ENCODE assay signal across 8 cellular contexts in the genomic region with DNA sequence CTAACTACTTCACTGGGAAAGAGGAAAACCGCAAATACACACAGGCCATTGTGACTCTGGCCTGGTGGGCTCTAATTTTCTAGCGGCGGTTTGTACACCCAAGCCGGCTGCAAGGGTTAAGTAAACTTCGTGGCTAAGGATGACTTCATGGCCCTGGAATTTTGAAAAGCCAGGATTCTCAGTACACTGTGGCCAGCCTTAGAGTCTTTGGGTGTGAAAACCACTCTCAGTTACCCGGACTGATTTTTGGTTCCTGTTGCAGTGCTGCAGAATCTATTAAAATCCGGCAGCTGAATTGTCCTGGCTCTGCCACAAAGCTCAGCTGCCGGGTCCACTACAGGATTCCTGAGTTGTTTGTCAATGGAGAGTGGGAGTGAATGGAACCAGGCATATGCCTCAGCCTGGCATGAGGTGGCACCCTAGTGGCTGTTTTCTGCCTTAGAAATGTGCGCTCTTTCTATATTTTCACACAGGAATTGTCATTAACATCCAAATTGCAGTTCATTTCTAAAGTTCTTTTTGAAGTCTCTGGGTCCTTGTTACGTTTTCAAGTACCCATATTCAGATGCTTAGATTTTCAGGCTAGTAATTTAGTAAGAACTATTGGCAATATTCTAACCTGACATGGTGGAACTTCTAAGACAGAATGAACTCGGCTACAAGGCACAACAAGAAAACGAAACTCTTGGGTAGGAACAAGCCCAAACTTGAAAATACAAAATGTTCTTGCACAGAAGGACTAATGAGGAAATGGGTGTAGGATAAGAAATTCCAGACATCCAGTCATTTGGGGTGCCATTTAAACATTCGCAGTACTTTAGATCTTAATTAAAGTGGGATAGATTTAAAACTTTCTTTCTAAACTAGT.
DNase-seq lines count a peak whose midpoint lies in the region; ATAC-seq and TF ChIP-seq lines count a peak whose summit lies in the region.

No MANE protein-coding gene starts in this region.

- no peak for TF ChIP-seq POLR2A in esophagus squamous epithelium (IDR thresholded peaks at IDR 0.05)

- no peak for ATAC-seq in GM19395 (IDR thresholded peaks at IDR 0.05; ENCODE audit: unreplicated experiment)
- no peak for ATAC-seq in HG03196 (IDR thresholded peaks at IDR 0.05; ENCODE audit: unreplicated experiment)

- H3K27me3 ChIP-seq in Karpas-422 (ENCODE audit: low read length) (no peaks in the 10 kb centered on the region), esophagus squamous epithelium (no peaks in the 10 kb centered on the region), muscle layer of colon (ENCODE audit: control insufficient read depth in 1 of 2, insufficient read depth in 2 of 2, low read length in 2 of 2) (no peaks in the 10 kb centered on the region)

- peak overlapping the region; percentile 68 for H3K27ac Mint-ChIP-seq in Calu3 (ENCODE audit: unreplicated experiment)

- H3K4me3 Mint-ChIP-seq in Calu3 (ENCODE audit: low read depth, unreplicated experiment): peak overlapping the region; percentile 51

- peak; percentile 80 for DNase-seq in Calu3
- DNase-seq in Karpas-422: peak; percentile 45
- peak; percentile 84 to 87 for DNase-seq in SHP77 (lab: John Stamatoyannopoulos, UW)
- DNase-seq in esophagus squamous epithelium (lab: John Stamatoyannopoulos, UW): no peak
- no peak for DNase-seq in activated effector memory CD4-positive, alpha-beta T cell treated with anti-CD3 and anti-CD28 coated beads, Interleukin-2, amount 50 U/mL, for 16 hours

- H3K9me3 Mint-ChIP-seq in Calu3 (ENCODE audit: low read depth, unreplicated experiment): no peaks in the 10 kb centered on the region

- intact Hi-C loops in Calu3 (cut with micrococcal nuclease; ENCODE audit: unreplicated experiment) (loop anchor here (1.0 to 10.0 kb wide), 9 partner anchors 51 to 361 kb away; no protein-coding TSS in a partner anchor), esophagus squamous epithelium (cut with DNase I) (no loop called here)

- H3K36me3 ChIP-seq in Karpas-422 (ENCODE audit: insufficient read depth, low read length): no peaks in the 10 kb centered on the region
- H3K36me3 ChIP-seq in esophagus squamous epithelium: peaks cover 0 to 16% (median 0%) of the 10 kb centered on the region in 3 donors
- H3K36me3 ChIP-seq in muscle layer of colon (ENCODE audit: insufficient read depth, low read length): peaks cover 4% of the 10 kb centered on the region

- no peak overlapping the region for H3K4me2 ChIP-seq in Karpas-422 (ENCODE audit: low read depth, low read length, poor library complexity, severe bottlenecking)

- H2AFZ ChIP-seq in Karpas-422 (ENCODE audit: low read length): no peak overlapping the region

- no peaks in the 10 kb centered on the region for H3K79me2 ChIP-seq in Karpas-422 (ENCODE audit: low read length)

- H3K27me3 Mint-ChIP-seq in Calu3 (ENCODE audit: unreplicated experiment): no peaks in the 10 kb centered on the region

- peak; percentile 80 for TF ChIP-seq CTCF in Calu3 (IDR thresholded peaks at IDR 0.05; ENCODE audit: unreplicated experiment)
- TF ChIP-seq CTCF in esophagus squamous epithelium (IDR thresholded peaks at IDR 0.05): peak; percentile 35 to 94 (median 76)

- 21 to 22% methylated on average over 12 to 13 of the region's 13 CpGs for WGBS in esophagus squamous epithelium, 2 donors

- peaks cover 35% of the 10 kb centered on the region for H3K4me1 Mint-ChIP-seq in Calu3 (ENCODE audit: low read depth, unreplicated experiment)

- no peaks in the 10 kb centered on the region for H3K9me2 ChIP-seq in Karpas-422 (replicated peaks; ENCODE audit: insufficient read depth, low read length)

- peaks cover 5% of the 10 kb centered on the region for H3K36me3 Mint-ChIP-seq in Calu3 (ENCODE audit: insufficient read depth, unreplicated experiment)

- no TSS peak for BruUV-seq in Calu3 (replicated peaks; lab: Mats Ljungman, UMichigan)

- H3K27ac ChIP-seq in Karpas-422 (ENCODE audit: low read length) (no peak overlapping the region), esophagus squamous epithelium (peak overlapping the region; percentile 81 to 90 (median 88)), muscle layer of colon (ENCODE audit: low read depth, low read length) (peak overlapping the region; percentile 79)

- H3K4me1 ChIP-seq in Karpas-422 (ENCODE audit: low read length): peaks cover 12% of the 10 kb centered on the region
- peaks cover 17 to 41% (median 18%) of the 10 kb centered on the region in 3 donors for H3K4me1 ChIP-seq in esophagus squamous epithelium
- H3K4me1 ChIP-seq in muscle layer of colon (ENCODE audit: insufficient read depth, low read length): peaks cover 33% of the 10 kb centered on the region

- H3K9ac ChIP-seq in Karpas-422 (ENCODE audit: low read length) (no peak overlapping the region), muscle layer of colon (ENCODE audit: low read length) (peak overlapping the region; percentile 18)

- CTCF ChIA-PET in Calu3 (lab: Charles Lee): interaction anchor here (0.6 to 2.7 kb wide), 7 partner anchors 53 to 1109 kb away, joined by 3 to 11 read pairs (median 5); no protein-coding TSS in a partner anchor

- H3K9me3 ChIP-seq in Karpas-422 (ENCODE audit: low read length) (no peaks in the 10 kb centered on the region), esophagus squamous epithelium (no peaks in the 10 kb centered on the region), muscle layer of colon (ENCODE audit: low read length) (no peaks in the 10 kb centered on the region)

- no peaks in the 10 kb centered on the region for H4K20me1 ChIP-seq in Karpas-422 (ENCODE audit: insufficient read depth, low read depth, low read length)

- H3K4me3 ChIP-seq in Karpas-422 (ENCODE audit: low read length) (no peak overlapping the region), esophagus squamous epithelium (peak overlapping the region in 3 of 4 donors; percentile 26 to 46 (median 28)), muscle layer of colon (ENCODE audit: low read depth in 1 of 2, low read length in 2 of 2) (peak overlapping the region in 1 of 2 donors; percentile 13)

Comparison
In these comparisons a context has a peak if more than half of its experiments do, and no peak if none do; other contexts are left out.
1. DNase-seq: peak in Calu3 (single experiment), Karpas-422 (single experiment) and SHP77 (2 of 2); none in esophagus squamous epithelium (single experiment) and activated effector memory CD4-positive, alpha-beta T cell treated with anti-CD3 and anti-CD28 coated beads, Interleukin-2, amount 50 U/mL, for 16 hours (single experiment).